Comparison of ENCODE assay signal across 32 cellular contexts in the genomic region with DNA sequence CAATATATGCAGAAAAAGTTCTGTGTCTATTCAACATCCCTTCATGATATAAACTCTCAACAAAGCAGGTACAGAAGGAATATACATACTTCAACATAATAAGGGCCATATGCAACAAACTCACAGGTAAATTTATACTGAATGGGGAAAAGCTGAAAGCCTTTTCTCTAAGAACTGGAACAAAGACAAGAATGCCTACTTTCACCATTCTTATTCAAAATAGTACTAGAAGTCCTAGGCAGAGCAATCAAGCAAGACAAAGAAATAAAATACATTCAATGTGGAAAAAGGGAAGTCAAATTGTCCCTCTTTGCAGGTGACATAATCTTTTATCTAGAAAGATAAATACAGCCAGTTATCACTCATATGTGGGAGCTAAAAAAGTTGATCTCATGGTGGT.
"Had no signal": no experiment of that assay in that cellular context is flagged by ENCODE, and none has a peak within 500 bp of the region (broad histone marks: within the 10 kb centered on the region; RNA-seq: fewer than 3 reads in every experiment).

No MANE protein-coding gene starts in this region.

- H3K27me3 Mint-ChIP-seq: naive B cell; stimulated activated naive B cell treated with anti-CD40 and anti-IgM and Interleukin-4, amounts not matched to agents 10 μg/mL and 1 μg/mL and 100 μg/mL, for 72 hours had no signal

- DNase-seq: hippocampal formation; immature natural killer cell; kidney; left colon; left lung; lower lobe of right lung; mammary epithelial cell; mesenchymal stem cell; naive B cell; natural killer cell; nephron progenitor cell; occipital lobe; stimulated activated CD4-positive, alpha-beta T cell treated with anti-CD3 and anti-CD28 coated beads, Interleukin-12 subunit alpha, Interleukin-12 subunit beta, amount 100 ng/mL, for 4 hours; stimulated activated CD4-positive, alpha-beta T cell treated with anti-CD3 and anti-CD28 coated beads, Interleukin-15, amount 100 ng/mL, for 24 hours; stimulated activated CD4-positive, alpha-beta T cell treated with anti-CD3 and anti-CD28 coated beads, Interleukin-2, amount 100 ng/mL, for 24 hours; stimulated activated CD4-positive, alpha-beta T cell treated with anti-CD3 and anti-CD28 coated beads, Interleukin-4, amount 100 ng/mL, for 1 hour; stimulated activated naive B cell treated with anti-CD40 and anti-IgM and Interleukin-4, amounts not matched to agents 10 μg/mL and 1 μg/mL and 100 μg/mL, for 72 hours; stimulated activated naive CD8-positive, alpha-beta T cell treated with anti-CD3 and anti-CD28 coated beads, Interleukin-15, Interleukin-2, amounts not matched to agents 100 U/mL and 50 U/mL, for 24 hours; stomach; tibial artery; trophoblast cell; upper lobe of right lung had no signal

- H3K4me1 Mint-ChIP-seq: natural killer cell, nephron progenitor cell, neural progenitor cell had no signal

- H3K27ac Mint-ChIP-seq: immature natural killer cell; naive B cell; natural killer cell; nephron progenitor cell; neural progenitor cell; stimulated activated naive B cell treated with anti-CD40 and anti-IgM and Interleukin-4, amounts not matched to agents 10 μg/mL and 1 μg/mL and 100 μg/mL, for 72 hours had no signal

- H3K9me3 ChIP-seq: neutrophil had no signal

- H3K27me3 ChIP-seq: left lung, neural progenitor cell, neutrophil, right atrium auricular region, stomach, suprapubic skin, tibial artery, upper lobe of right lung had no signal

- FAIRE-seq: islet of Langerhans, urothelium cell line had no signal

- H3K4me2 ChIP-seq: neural progenitor cell had no signal

- H3K4me1 ChIP-seq: left lung, lower lobe of right lung, parathyroid adenoma, right atrium auricular region, stomach, suprapubic skin, tibial artery, upper lobe of right lung had no signal

- H3K4me3 Mint-ChIP-seq: immature natural killer cell; naive B cell; natural killer cell; nephron progenitor cell; neural progenitor cell; stimulated activated naive B cell treated with anti-CD40 and anti-IgM and Interleukin-4, amounts not matched to agents 10 μg/mL and 1 μg/mL and 100 μg/mL, for 72 hours had no signal

- H3K36me3 ChIP-seq: neutrophil had no signal

- H3K4me3 ChIP-seq: left lung, lower lobe of right lung, neural progenitor cell, right atrium auricular region, skin epidermis, stomach, suprapubic skin, thoracic aorta, tibial artery, upper lobe of right lung had no signal

- H3K27ac ChIP-seq: left lung, lower lobe of right lung, neural progenitor cell, neutrophil, parathyroid adenoma, right atrium auricular region, skin epidermis, stomach, suprapubic skin, thoracic aorta, tibial artery, upper lobe of right lung had no signal

- H2AFZ ChIP-seq: neural progenitor cell, parathyroid adenoma had no signal

- H3K36me3 Mint-ChIP-seq: natural killer cell had no signal

- H3K79me2 ChIP-seq: parathyroid adenoma had no signal

- H3K9ac ChIP-seq: neural progenitor cell, parathyroid adenoma had no signal

- ATAC-seq: left colon; left lung; lower lobe of right lung; natural killer cell; sciatic nerve; stimulated activated naive B cell treated with anti-CD40 and anti-IgM and Interleukin-4, amounts not matched to agents 10 μg/mL and 1 μg/mL and 100 μg/mL, for 72 hours; stimulated activated naive CD8-positive, alpha-beta T cell treated with anti-CD3 and anti-CD28 coated beads, Interleukin-15, Interleukin-2, amounts not matched to agents 100 U/mL and 50 U/mL, for 24 hours; upper lobe of right lung had no signal
